In the genomic region with DNA sequence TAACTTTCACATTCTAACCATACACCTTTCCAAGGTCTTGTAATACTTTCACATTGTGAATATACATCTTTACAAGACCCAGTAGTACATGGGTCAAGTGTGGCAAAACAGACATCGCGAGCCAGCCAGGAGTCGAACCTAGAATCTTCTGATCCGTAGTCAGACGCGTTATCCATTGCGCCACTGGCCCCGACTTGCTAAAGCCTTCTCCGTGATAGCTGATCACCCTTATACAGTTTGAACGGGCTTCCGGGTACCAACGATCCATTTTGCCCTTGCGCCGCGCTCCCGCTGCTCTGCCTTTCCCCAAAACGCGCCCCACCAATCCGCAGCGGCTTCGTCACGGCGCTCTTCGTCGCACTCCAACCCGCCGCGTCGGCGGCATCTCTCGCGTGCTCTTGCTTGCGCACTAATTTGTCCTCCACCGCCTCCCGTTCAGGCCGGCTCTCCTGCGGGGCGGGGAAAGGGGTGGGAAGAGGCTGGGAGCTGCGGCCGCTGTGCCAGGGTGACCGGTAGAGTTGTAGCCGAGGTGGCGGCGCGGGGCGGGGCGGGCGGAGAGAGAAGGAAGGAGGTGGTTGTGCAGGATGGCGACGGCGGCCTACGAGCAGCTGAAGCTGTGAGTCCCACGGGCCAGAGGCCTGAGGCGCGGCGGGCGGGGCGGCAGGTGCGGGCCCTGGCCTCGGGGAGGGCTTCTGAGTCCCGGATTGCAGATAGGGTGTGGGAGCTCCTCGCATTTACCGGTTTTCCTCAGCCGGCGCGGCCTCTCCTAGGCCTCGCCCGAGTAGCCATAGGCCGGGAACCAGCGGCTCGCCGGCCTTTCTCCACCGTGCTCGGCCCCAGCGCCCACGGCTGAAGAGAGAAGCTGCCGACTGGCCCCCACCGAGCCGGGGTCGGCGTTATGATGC, we compare ENCODE assay signal across 8 cellular contexts. TPM values are rescaled to one million over a fixed set of nuclear protein-coding genes. Genes with fewer than 3 reads are reported as not detected.
DNase-seq lines count a peak whose midpoint lies in the region; ATAC-seq and TF ChIP-seq lines count a peak whose summit lies in the region.

A gene with protein sequence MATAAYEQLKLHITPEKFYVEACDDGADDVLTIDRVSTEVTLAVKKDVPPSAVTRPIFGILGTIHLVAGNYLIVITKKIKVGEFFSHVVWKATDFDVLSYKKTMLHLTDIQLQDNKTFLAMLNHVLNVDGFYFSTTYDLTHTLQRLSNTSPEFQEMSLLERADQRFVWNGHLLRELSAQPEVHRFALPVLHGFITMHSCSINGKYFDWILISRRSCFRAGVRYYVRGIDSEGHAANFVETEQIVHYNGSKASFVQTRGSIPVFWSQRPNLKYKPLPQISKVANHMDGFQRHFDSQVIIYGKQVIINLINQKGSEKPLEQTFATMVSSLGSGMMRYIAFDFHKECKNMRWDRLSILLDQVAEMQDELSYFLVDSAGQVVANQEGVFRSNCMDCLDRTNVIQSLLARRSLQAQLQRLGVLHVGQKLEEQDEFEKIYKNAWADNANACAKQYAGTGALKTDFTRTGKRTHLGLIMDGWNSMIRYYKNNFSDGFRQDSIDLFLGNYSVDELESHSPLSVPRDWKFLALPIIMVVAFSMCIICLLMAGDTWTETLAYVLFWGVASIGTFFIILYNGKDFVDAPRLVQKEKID (plus strand): TSS at position 515 of the 905 bp plus-strand sequence. CDS start 70 bp downstream, at position 585.

- peaks cover 44% of the 10 kb centered on the region for H3K4me1 Mint-ChIP-seq in activated CD4-positive, alpha-beta memory T cell treated with anti-CD3 and anti-CD28 coated beads for 36 hours (ENCODE audit: low read depth)

- POLR2A ChIA-PET in activated CD4-positive, alpha-beta memory T cell treated with anti-CD3 and anti-CD28 coated beads for 36 hours (lab: Charles Lee) = interaction anchor here (0.7 to 3.1 kb wide), 6 partner anchors 12 to 95 kb away, joined by 3 to 23 read pairs (median 4); a partner anchor contains a TSS

- peak; percentile 37 to 41 for TF ChIP-seq RAD21 in liver (IDR thresholded peaks at IDR 0.05)

- DNase-seq in CD1c-positive myeloid dendritic cell (ENCODE audit: extremely low spot score) (peak; percentile 99), NCI-H82 treated with DMSO at 0.1 percent for 48 hours (lab: John Stamatoyannopoulos, UW; ENCODE audit: unreplicated experiment) (peak; percentile 90), dorsolateral prefrontal cortex (peak; percentile 92 to 99 (median 96))
- peak; percentile 98 for DNase-seq in activated CD4-positive, alpha-beta memory T cell treated with anti-CD3 and anti-CD28 coated beads for 36 hours
- peak; percentile 96 for DNase-seq in stimulated activated CD4-positive, alpha-beta T cell treated with anti-CD3 and anti-CD28 coated beads, Interleukin-4, amount 100 ng/mL, for 24 hours

- H3K27ac ChIP-seq in dorsolateral prefrontal cortex = peak within 1 kb of the TSS; percentile 46 to 98 (median 91)
- H3K27ac ChIP-seq in liver (ENCODE audit: low read depth in 1 of 2, low read length in 2 of 2) = peak within 1 kb of the TSS; percentile 88 to 92

- H3K27ac Mint-ChIP-seq in activated CD4-positive, alpha-beta memory T cell treated with anti-CD3 and anti-CD28 coated beads for 36 hours = peak within 1 kb of the TSS; percentile 85

- H3K4me1 ChIP-seq in liver (ENCODE audit: control insufficient read depth in 4 of 4, insufficient read depth in 4 of 4, low read length in 3 of 4) = peaks cover 0 to 46% (median 21%) of the 10 kb centered on the region in 4 donors

- peaks cover 4% of the 10 kb centered on the region for H3K27me3 Mint-ChIP-seq in activated CD4-positive, alpha-beta memory T cell treated with anti-CD3 and anti-CD28 coated beads for 36 hours

- H3K9ac ChIP-seq in liver (ENCODE audit: low read depth in 1 of 2, low read length in 2 of 2) = peak within 1 kb of the TSS; percentile 84 to 96

- intact Hi-C loops in activated CD4-positive, alpha-beta memory T cell treated with anti-CD3 and anti-CD28 coated beads for 36 hours (cut with micrococcal nuclease) = no loop called here
- intact Hi-C loops in dorsolateral prefrontal cortex (cut with DNase I) = loop anchor here in 1 of 2 donors (5.0 kb wide), 2 partner anchors 308 to 1352 kb away; a partner anchor contains a TSS

- TF ChIP-seq CTCF in dorsolateral prefrontal cortex (IDR thresholded peaks at IDR 0.05 in 54 of 56, conservative IDR thresholded peaks at IDR 0.05 in 2 of 56; ENCODE audit: low read depth in 1 of 56, partially characterized antibody in 56 of 56) = peak in 26 of 56 donors; percentile 4 to 50 (median 26)
- TF ChIP-seq CTCF in liver (IDR thresholded peaks at IDR 0.05; ENCODE audit: low read depth, low read length, missing input control) = no peak

- H3K36me3 ChIP-seq in liver (ENCODE audit: control insufficient read depth in 4 of 4, insufficient read depth in 3 of 4, low read depth in 1 of 4, low read length in 3 of 4) = no peaks in the 10 kb centered on the region

- WGBS in liver = under 1% methylated on average over 81 of the region's 81 CpGs

- H3K9me3 Mint-ChIP-seq in activated CD4-positive, alpha-beta memory T cell treated with anti-CD3 and anti-CD28 coated beads for 36 hours = peaks cover 3% of the 10 kb centered on the region

- peak within 1 kb of the TSS; percentile 75 for H3K4me3 Mint-ChIP-seq in activated CD4-positive, alpha-beta memory T cell treated with anti-CD3 and anti-CD28 coated beads for 36 hours

- ATAC-seq in GM19438 (IDR thresholded peaks at IDR 0.05; ENCODE audit: low read depth, unreplicated experiment) (peak; percentile 85), HG03575 (IDR thresholded peaks at IDR 0.05; ENCODE audit: extremely low read depth, insufficient number of reproducible peaks, low FRiP score, unreplicated experiment) (peak; percentile 63)

- no peaks in the 10 kb centered on the region for H3K9me3 ChIP-seq in liver (ENCODE audit: control insufficient read depth in 4 of 4, low read length in 3 of 4)

- H3K4me3 ChIP-seq in dorsolateral prefrontal cortex (peak within 1 kb of the TSS; percentile 64 to 100 (median 89)), liver (ENCODE audit: low read depth in 1 of 3, low read length in 3 of 3) (peak within 1 kb of the TSS; percentile 70 to 93 (median 85))

- peaks cover 22% of the 10 kb centered on the region for H3K36me3 Mint-ChIP-seq in activated CD4-positive, alpha-beta memory T cell treated with anti-CD3 and anti-CD28 coated beads for 36 hours

- CTCF ChIA-PET in activated CD4-positive, alpha-beta memory T cell treated with anti-CD3 and anti-CD28 coated beads for 36 hours (lab: Charles Lee) = interaction anchor here (1.2 to 3.6 kb wide), 6 partner anchors 15 to 178 kb away, joined by 3 to 25 read pairs (median 13); no protein-coding TSS in a partner anchor

- no peaks in the 10 kb centered on the region for H3K27me3 ChIP-seq in dorsolateral prefrontal cortex
- H3K27me3 ChIP-seq in liver (ENCODE audit: control insufficient read depth in 4 of 4, insufficient read depth in 4 of 4, low read length in 3 of 4) = no peaks in the 10 kb centered on the region

TF ChIP-seq in liver, 16 proteins besides CTCF, POLR2A, EP300 and RAD21 (continues in another document):
- TF ChIP-seq FOXA2 (IDR thresholded peaks at IDR 0.05) = no peak
- peak; percentile 33 for TF ChIP-seq NR2F2 (IDR thresholded peaks at IDR 0.05)
- TF ChIP-seq, protein P1, sequence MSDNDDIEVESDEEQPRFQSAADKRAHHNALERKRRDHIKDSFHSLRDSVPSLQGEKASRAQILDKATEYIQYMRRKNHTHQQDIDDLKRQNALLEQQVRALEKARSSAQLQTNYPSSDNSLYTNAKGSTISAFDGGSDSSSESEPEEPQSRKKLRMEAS (IDR thresholded peaks at IDR 0.05) = peak; percentile 97
- peak; percentile 27 to 47 for TF ChIP-seq HNF4A (conservative IDR thresholded peaks at IDR 0.05)
- peak; percentile 97 for TF ChIP-seq YY1 (IDR thresholded peaks at IDR 0.05)
- TF ChIP-seq EGR1 (IDR thresholded peaks at IDR 0.05; ENCODE audit: low read depth in 2 of 2) = peak in 1 of 2 donors; percentile 72
- TF ChIP-seq, protein P2, sequence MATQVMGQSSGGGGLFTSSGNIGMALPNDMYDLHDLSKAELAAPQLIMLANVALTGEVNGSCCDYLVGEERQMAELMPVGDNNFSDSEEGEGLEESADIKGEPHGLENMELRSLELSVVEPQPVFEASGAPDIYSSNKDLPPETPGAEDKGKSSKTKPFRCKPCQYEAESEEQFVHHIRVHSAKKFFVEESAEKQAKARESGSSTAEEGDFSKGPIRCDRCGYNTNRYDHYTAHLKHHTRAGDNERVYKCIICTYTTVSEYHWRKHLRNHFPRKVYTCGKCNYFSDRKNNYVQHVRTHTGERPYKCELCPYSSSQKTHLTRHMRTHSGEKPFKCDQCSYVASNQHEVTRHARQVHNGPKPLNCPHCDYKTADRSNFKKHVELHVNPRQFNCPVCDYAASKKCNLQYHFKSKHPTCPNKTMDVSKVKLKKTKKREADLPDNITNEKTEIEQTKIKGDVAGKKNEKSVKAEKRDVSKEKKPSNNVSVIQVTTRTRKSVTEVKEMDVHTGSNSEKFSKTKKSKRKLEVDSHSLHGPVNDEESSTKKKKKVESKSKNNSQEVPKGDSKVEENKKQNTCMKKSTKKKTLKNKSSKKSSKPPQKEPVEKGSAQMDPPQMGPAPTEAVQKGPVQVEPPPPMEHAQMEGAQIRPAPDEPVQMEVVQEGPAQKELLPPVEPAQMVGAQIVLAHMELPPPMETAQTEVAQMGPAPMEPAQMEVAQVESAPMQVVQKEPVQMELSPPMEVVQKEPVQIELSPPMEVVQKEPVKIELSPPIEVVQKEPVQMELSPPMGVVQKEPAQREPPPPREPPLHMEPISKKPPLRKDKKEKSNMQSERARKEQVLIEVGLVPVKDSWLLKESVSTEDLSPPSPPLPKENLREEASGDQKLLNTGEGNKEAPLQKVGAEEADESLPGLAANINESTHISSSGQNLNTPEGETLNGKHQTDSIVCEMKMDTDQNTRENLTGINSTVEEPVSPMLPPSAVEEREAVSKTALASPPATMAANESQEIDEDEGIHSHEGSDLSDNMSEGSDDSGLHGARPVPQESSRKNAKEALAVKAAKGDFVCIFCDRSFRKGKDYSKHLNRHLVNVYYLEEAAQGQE (IDR thresholded peaks at IDR 0.05) = peak; percentile 85
- TF ChIP-seq GABPA (IDR thresholded peaks at IDR 0.05 in 1 of 2, conservative IDR thresholded peaks at IDR 0.05 in 1 of 2) = peak in 1 of 2 donors; percentile 72

RNA-seq across cellular contexts. Expression of the gene that starts here (rescaled TPM):
- total RNA-seq in activated CD4-positive, alpha-beta memory T cell treated with anti-CD3 and anti-CD28 coated beads for 36 hours = 10 to 100 TPM; 64.3 to 71.2 TPM
- total RNA-seq in dorsolateral prefrontal cortex (100 to 1,000 TPM in 1 of 120 experiments, 10 to 100 TPM in 119; 44.0 to 100 (median 73.4) TPM), liver (10 to 100 TPM; 25.5 to 35.5 TPM)
- polyA plus RNA-seq in liver = 10 to 100 TPM; 12.2 to 15.5 TPM

Comparison
In these comparisons a context has a peak if more than half of its experiments do, and no peak if none do; other contexts are left out.
1. Peak in every context shown above with its lines: DNase-seq, ATAC-seq, H3K4me3 ChIP-seq and H3K27ac ChIP-seq.